8 cellular contexts compared by ENCODE assay signal in the genomic region with DNA sequence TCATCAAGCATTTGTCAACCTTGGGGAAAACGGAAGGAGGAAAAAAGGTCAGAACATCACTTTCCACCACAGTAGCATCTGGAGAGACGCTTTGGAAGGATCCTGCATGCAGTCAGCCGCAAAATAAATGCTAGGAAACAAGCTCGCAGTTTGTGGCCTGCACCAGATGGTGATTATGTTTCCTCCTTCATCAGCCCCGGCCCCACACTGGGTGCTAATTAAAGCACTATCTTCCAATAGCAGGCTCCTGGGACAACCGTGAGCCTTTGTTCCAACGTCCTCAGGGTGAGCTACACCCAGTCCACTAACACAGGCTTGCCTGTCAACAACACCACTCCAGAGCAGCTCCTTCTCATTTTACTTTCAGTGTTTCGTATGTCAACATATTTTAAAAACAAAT.
A peak's percentile ranks its signal among the peaks of the same experiment; 100 is the strongest.
DNase-seq lines count a peak whose midpoint lies in the region; ATAC-seq, FAIRE-seq and TF ChIP-seq lines count a peak whose summit lies in the region.

No MANE protein-coding gene starts in this region.

- H3K9ac ChIP-seq in K562 (ENCODE audit: insufficient read depth in 1 of 2, low read depth in 2 of 2, low read length in 2 of 2): peak overlapping the region in 1 of 2 experiments; percentile 46; a peak in 3 of 4 replicates

- in situ Hi-C loops in K562 (cut with MboI): no loop called here

- no peaks in the 10 kb centered on the region for H3K9me1 ChIP-seq in K562 (ENCODE audit: control insufficient read depth, insufficient read depth, low read length)

- H3K36me3 ChIP-seq in K562 (ENCODE audit: control insufficient read depth, insufficient read depth, low read length): no peaks in the 10 kb centered on the region; the same call in 2 of the 3 replicates
- H3K36me3 ChIP-seq in thyroid gland: peaks cover 0 to 6% of the 10 kb centered on the region in 2 donors
- H3K36me3 ChIP-seq in ascending aorta: peaks cover 2 to 18% of the 10 kb centered on the region in 2 donors

- H2AFZ ChIP-seq in K562 (ENCODE audit: low read depth, low read length): peak overlapping the region; percentile 69

- TF ChIP-seq POLR2A in K562 (conservative IDR thresholded peaks at IDR 0.05) (no peak), thyroid gland (IDR thresholded peaks at IDR 0.05) (no peak)

- H3K27me3 ChIP-seq in K562 (ENCODE audit: control insufficient read depth in 2 of 2, insufficient read depth in 2 of 2, low read length in 2 of 2) (no peaks in the 10 kb centered on the region), thyroid gland (no peaks in the 10 kb centered on the region), ascending aorta (no peaks in the 10 kb centered on the region)

- H3K79me2 ChIP-seq in K562 (ENCODE audit: control insufficient read depth, insufficient read depth, low read length): no peaks in the 10 kb centered on the region

- H3K4me3 ChIP-seq in K562: no peak overlapping the region; the same call in 1 of the 2 replicates
- H3K4me3 ChIP-seq in thyroid gland (replicated peaks in 1 of 3): no peak overlapping the region
- H3K4me3 ChIP-seq in ascending aorta: no peak overlapping the region

- peak; percentile 96 for ATAC-seq in K562

- 7% methylated on average over 8 of the region's 8 CpGs for WGBS in K562 (ENCODE audit: insufficient coverage, low coverage, missing lambda C conversion rate)
- WGBS in thyroid gland, 2 donors: 76 to 77% methylated on average over 8 of the region's 8 CpGs

- DNase-seq in GF-D8 (lab: John Stamatoyannopoulos, UW): peak; percentile 80
- DNase-seq in NCI-H1694 treated with DMSO at 0.1 percent for 48 hours (lab: John Stamatoyannopoulos, UW): peak; percentile 86
- peak; percentile 30 to 87 (median 60) for DNase-seq in K562 (ENCODE audit: extremely low read depth in 1 of 4, low spot score in 3 of 4)
- DNase-seq in medulla oblongata (ENCODE audit: extremely low spot score): peak; percentile 34
- DNase-seq in amniotic stem cell (lab: John Stamatoyannopoulos, UW): no peak
- no peak for DNase-seq in mucosa of gallbladder (ENCODE audit: low spot score)
- no peak for DNase-seq in thyroid gland
- no peak for DNase-seq in ascending aorta (ENCODE audit: low spot score in 2 of 2)

- TF ChIP-seq CTCF in K562 (IDR thresholded peaks at IDR 0.05 in 2 of 3, conservative IDR thresholded peaks at IDR 0.05 in 1 of 3; ENCODE audit: insufficient read depth in 2 of 3, low read depth in 1 of 3, low read length in 3 of 3): no peak
- TF ChIP-seq CTCF in thyroid gland (IDR thresholded peaks at IDR 0.05): no peak
- no peak for TF ChIP-seq CTCF in ascending aorta (IDR thresholded peaks at IDR 0.05)

- FAIRE-seq in K562 (lab: Jason Lieb, UNC): peak; percentile 87

- peak overlapping the region; percentile 72 for H3K27ac ChIP-seq in K562 (ENCODE audit: extremely low read depth, low read depth, low read length)
- H3K27ac ChIP-seq in thyroid gland: no peak overlapping the region
- H3K27ac ChIP-seq in ascending aorta: no peak overlapping the region

- peak; percentile 54; the same call in 1 of the 2 replicates for TF ChIP-seq EP300 in K562 (IDR thresholded peaks at IDR 0.05; ENCODE audit: low read length)

- TF ChIP-seq RAD21 in K562 (CRISPR knock-in tag; conservative IDR thresholded peaks at IDR 0.05 in 1 of 2, IDR thresholded peaks at IDR 0.05 in 1 of 2): peak in 1 of 2 experiments; percentile 16; a peak in 1 of 4 replicates

- CTCF ChIA-PET in K562 (lab: Yijun Ruan, JAX; ENCODE audit: low intra/inter-chr PET ratio): no interaction called here

- H3K4me1 ChIP-seq in K562 (replicated peaks in 1 of 2; ENCODE audit: control insufficient read depth in 2 of 2, insufficient read depth in 2 of 2, low read length in 2 of 2) (peaks cover 4 to 40% of the 10 kb centered on the region in 2 experiments), thyroid gland (no peaks in the 10 kb centered on the region), ascending aorta (no peaks in the 10 kb centered on the region)

- intact Hi-C loops in K562 (cut with micrococcal nuclease) (no loop called here), thyroid gland (cut with DNase I) (no loop called here), ascending aorta (cut with DNase I) (no loop called here)

- no TSS peak for BruUV-seq in K562 (replicated peaks; lab: Mats Ljungman, UMichigan)

- H4K20me1 ChIP-seq in K562 (replicated peaks; ENCODE audit: control insufficient read depth, insufficient read depth, low read length): no peaks in the 10 kb centered on the region

- peak overlapping the region; percentile 62 for H3K4me2 ChIP-seq in K562 (ENCODE audit: insufficient read depth, low read length)

- H3K9me3 ChIP-seq in K562 (replicated peaks; ENCODE audit: control insufficient read depth, insufficient read depth, low read depth, low read length): no peaks in the 10 kb centered on the region
- no peaks in the 10 kb centered on the region for H3K9me3 ChIP-seq in thyroid gland
- no peaks in the 10 kb centered on the region for H3K9me3 ChIP-seq in ascending aorta

- POLR2A ChIA-PET in K562 (lab: Yijun Ruan, JAX): interaction anchor here (1.2 kb wide), 1 partner anchor 10 kb away, joined by 4 read pairs; no protein-coding TSS in a partner anchor

TF ChIP-seq in K562, 482 proteins besides CTCF, POLR2A, EP300 and RAD21 (continues in another document):
- peak; percentile 2 for TF ChIP-seq MEIS2 (IDR thresholded peaks at IDR 0.05; ENCODE audit: partially characterized antibody)
- no peak for TF ChIP-seq ESRRA (IDR thresholded peaks at IDR 0.05; ENCODE audit: borderline replicate concordance, low read depth)
- TF ChIP-seq, protein P1, sequence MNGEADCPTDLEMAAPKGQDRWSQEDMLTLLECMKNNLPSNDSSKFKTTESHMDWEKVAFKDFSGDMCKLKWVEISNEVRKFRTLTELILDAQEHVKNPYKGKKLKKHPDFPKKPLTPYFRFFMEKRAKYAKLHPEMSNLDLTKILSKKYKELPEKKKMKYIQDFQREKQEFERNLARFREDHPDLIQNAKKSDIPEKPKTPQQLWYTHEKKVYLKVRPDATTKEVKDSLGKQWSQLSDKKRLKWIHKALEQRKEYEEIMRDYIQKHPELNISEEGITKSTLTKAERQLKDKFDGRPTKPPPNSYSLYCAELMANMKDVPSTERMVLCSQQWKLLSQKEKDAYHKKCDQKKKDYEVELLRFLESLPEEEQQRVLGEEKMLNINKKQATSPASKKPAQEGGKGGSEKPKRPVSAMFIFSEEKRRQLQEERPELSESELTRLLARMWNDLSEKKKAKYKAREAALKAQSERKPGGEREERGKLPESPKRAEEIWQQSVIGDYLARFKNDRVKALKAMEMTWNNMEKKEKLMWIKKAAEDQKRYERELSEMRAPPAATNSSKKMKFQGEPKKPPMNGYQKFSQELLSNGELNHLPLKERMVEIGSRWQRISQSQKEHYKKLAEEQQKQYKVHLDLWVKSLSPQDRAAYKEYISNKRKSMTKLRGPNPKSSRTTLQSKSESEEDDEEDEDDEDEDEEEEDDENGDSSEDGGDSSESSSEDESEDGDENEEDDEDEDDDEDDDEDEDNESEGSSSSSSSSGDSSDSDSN (IDR thresholded peaks at IDR 0.05; ENCODE audit: borderline replicate concordance in 1 of 2, low read depth in 2 of 2, low read length in 2 of 2): peak; percentile 59 to 61; a peak in 2 of 4 replicates
- peak; percentile 31; the same call in 1 of the 2 replicates for TF ChIP-seq CBX5 (IDR thresholded peaks at IDR 0.05; ENCODE audit: borderline replicate concordance, low read depth)
- peak; percentile 41; the same call in 1 of the 2 replicates for TF ChIP-seq PML (IDR thresholded peaks at IDR 0.05; ENCODE audit: low read length)
- peak; percentile 54 for TF ChIP-seq NCOR1 (IDR thresholded peaks at IDR 0.05)
- TF ChIP-seq MTA2 (IDR thresholded peaks at IDR 0.05; ENCODE audit: low read depth): 0 out of 2 replicates have a peak, but pooled peaks have one; percentile 34
- TF ChIP-seq L3MBTL2 (IDR thresholded peaks at IDR 0.05): 0 out of 2 replicates have a peak, but pooled peaks have one; percentile 11
- TF ChIP-seq SMAD4 (CRISPR knock-in tag; conservative IDR thresholded peaks at IDR 0.05): no peak
- peak; percentile 86 for TF ChIP-seq TCF3 (CRISPR knock-in tag; IDR thresholded peaks at IDR 0.05)
- peak; percentile 59 for TF ChIP-seq CBFA2T2 (conservative IDR thresholded peaks at IDR 0.05)
- TF ChIP-seq KLF16 (IDR thresholded peaks at IDR 0.05): 0 out of 2 replicates have a peak, but pooled peaks have one; percentile 27
- TF ChIP-seq ARID3A (IDR thresholded peaks at IDR 0.05; ENCODE audit: borderline replicate concordance, low read depth, low read length): 0 out of 2 replicates have a peak, but pooled peaks have one; percentile 48
- TF ChIP-seq TCF7L2 (IDR thresholded peaks at IDR 0.05; ENCODE audit: low read depth, low read length): no peak
- TF ChIP-seq MYC (IDR thresholded peaks at IDR 0.05; ENCODE audit: low read depth, low read length): peak; percentile 15; the same call in 1 of the 2 replicates
- no peak for TF ChIP-seq MYC (CRISPR knock-in tag; IDR thresholded peaks at IDR 0.05; ENCODE audit: borderline replicate concordance, low read depth)
- TF ChIP-seq CBFA2T3 (IDR thresholded peaks at IDR 0.05): peak; percentile 80
- no peak for TF ChIP-seq ZNF507 (tag; conservative IDR thresholded peaks at IDR 0.05)
- no peak for TF ChIP-seq NR3C1 (CRISPR knock-in tag; IDR thresholded peaks at IDR 0.05)
- peak; percentile 78 for TF ChIP-seq SOX6 (IDR thresholded peaks at IDR 0.05)

Comparison
In these comparisons a context has a peak if more than half of its experiments do, and no peak if none do; other contexts are left out.
1. DNase-seq: peak in GF-D8 (single experiment), NCI-H1694 treated with DMSO at 0.1 percent for 48 hours (single experiment), K562 (4 of 4) and medulla oblongata (single experiment); none in amniotic stem cell (single experiment), mucosa of gallbladder (single experiment), thyroid gland (0 of 2) and ascending aorta (0 of 2).